Comparison of ENCODE assay signal across 16 cellular contexts in genomic region chr2:71674158-71674807, GRCh38.
DNase-seq lines count a peak whose midpoint lies in the region; ATAC-seq, FAIRE-seq and TF ChIP-seq lines count a peak whose summit lies in the region.
"Had no signal": no experiment of that assay in that cellular context is flagged by ENCODE, and none has a peak within 500 bp of the region (broad histone marks: within the 10 kb centered on the region; RNA-seq: fewer than 3 reads in every experiment).

No MANE protein-coding gene starts in this region.

- DNase-seq in SK-N-SH (peak; percentile 9), CD14-positive monocyte (ENCODE audit: low spot score) (peak; percentile 14), K562 (ENCODE audit: extremely low read depth in 1 of 4, low spot score in 3 of 4) (no peak), neural crest cell (ENCODE audit: low read depth, low spot score) (no peak), SW 1271 (lab: John Stamatoyannopoulos, UW) (no peak), NCI-H1417 (lab: John Stamatoyannopoulos, UW) (no peak), H54 (ENCODE audit: insufficient read length, low spot score) (no peak)
- DNase-seq: 8988T; DMS 273 treated with DMSO at 0.1 percent for 48 hours; NCI-H146; NCI-H226; NCI-H69; NK-92 treated with Interleukin-12 subunit alpha and Interleukin-12 subunit beta, amount 100 ng/mL, for 24 hours had no signal

- TF ChIP-seq POLR2A in K562 (conservative IDR thresholded peaks at IDR 0.05) = no peak
- TF ChIP-seq POLR2A in H54 (IDR thresholded peaks at IDR 0.05; ENCODE audit: low read depth, low read length) = no peak

- H3K27me3 ChIP-seq in SK-N-SH (ENCODE audit: insufficient read depth) (no peaks in the 10 kb centered on the region; the same call in 1 of the 2 replicates), K562 (ENCODE audit: control insufficient read depth in 2 of 2, insufficient read depth in 2 of 2, low read length in 2 of 2) (peaks cover 4 to 37% of the 10 kb centered on the region in 2 experiments; a peak in 4 of 5 replicates)
- H3K27me3 ChIP-seq: BLaER1 had no signal

- CTCF ChIA-PET in SK-N-SH (lab: Yijun Ruan, JAX) (no interaction called here), K562 (lab: Yijun Ruan, JAX; ENCODE audit: low intra/inter-chr PET ratio) (no interaction called here)

- TF ChIP-seq CTCF in SK-N-SH (IDR thresholded peaks at IDR 0.05) (no peak), CD14-positive monocyte (IDR thresholded peaks at IDR 0.05) (no peak), K562 (IDR thresholded peaks at IDR 0.05 in 2 of 3, conservative IDR thresholded peaks at IDR 0.05 in 1 of 3; ENCODE audit: insufficient read depth in 2 of 3, low read depth in 1 of 3, low read length in 3 of 3) (no peak), neural crest cell (conservative IDR thresholded peaks at IDR 0.05) (no peak)

- H3K9me3 ChIP-seq in SK-N-SH = no peaks in the 10 kb centered on the region
- H3K9me3 ChIP-seq in K562 (replicated peaks; ENCODE audit: control insufficient read depth, insufficient read depth, low read depth, low read length) = no peaks in the 10 kb centered on the region
- H3K9me3 ChIP-seq: BLaER1 had no signal

- POLR2A ChIA-PET in SK-N-SH (lab: Yijun Ruan, JAX) = no interaction called here
- POLR2A ChIA-PET in K562 (lab: Yijun Ruan, JAX) = no interaction called here

- H3K9ac ChIP-seq in SK-N-SH (no peak overlapping the region), K562 (ENCODE audit: insufficient read depth in 1 of 2, low read depth in 2 of 2, low read length in 2 of 2) (no peak overlapping the region)
- H3K9ac ChIP-seq: BLaER1 had no signal

- H3K36me3 ChIP-seq in SK-N-SH (replicated peaks in 1 of 2; ENCODE audit: control insufficient read depth in 1 of 2, insufficient read depth in 2 of 2, low read length in 1 of 2) (no peaks in the 10 kb centered on the region), K562 (ENCODE audit: control insufficient read depth, insufficient read depth, low read length) (no peaks in the 10 kb centered on the region)
- H3K36me3 ChIP-seq: BLaER1 had no signal

- H3K4me1 Mint-ChIP-seq in CD14-positive monocyte = no peaks in the 10 kb centered on the region
- peaks cover 5% of the 10 kb centered on the region for H3K4me1 Mint-ChIP-seq in neural crest cell

- H3K4me2 ChIP-seq in SK-N-SH (no peak overlapping the region), K562 (ENCODE audit: insufficient read depth, low read length) (no peak overlapping the region)
- H3K4me2 ChIP-seq: BLaER1 had no signal

- intact Hi-C loops in CD14-positive monocyte (cut with micrococcal nuclease) (no loop called here), K562 (cut with micrococcal nuclease) (no loop called here)

- FAIRE-seq in K562 (lab: Jason Lieb, UNC) (no peak), H54 (lab: Jason Lieb, UNC) (no peak)

- H3K9me2 ChIP-seq in SK-N-SH = no peaks in the 10 kb centered on the region

- H3K4me3 Mint-ChIP-seq in CD14-positive monocyte (no peak overlapping the region), neural crest cell (no peak overlapping the region)

- H3K79me2 ChIP-seq in SK-N-SH (ENCODE audit: insufficient read depth) (no peaks in the 10 kb centered on the region), K562 (ENCODE audit: control insufficient read depth, insufficient read depth, low read length) (no peaks in the 10 kb centered on the region)

- no peaks in the 10 kb centered on the region for H3F3A ChIP-seq in SK-N-SH (replicated peaks; ENCODE audit: insufficient read depth)

- TF ChIP-seq EP300 in SK-N-SH (IDR thresholded peaks at IDR 0.05; ENCODE audit: borderline replicate concordance in 1 of 2, low read depth in 1 of 2, low read length in 1 of 2) (no peak), K562 (IDR thresholded peaks at IDR 0.05; ENCODE audit: low read length) (no peak)

- H2AFZ ChIP-seq in SK-N-SH (ENCODE audit: low read depth) (no peak overlapping the region), K562 (ENCODE audit: low read depth, low read length) (no peak overlapping the region)

- 54% methylated on average over 6 of the region's 7 CpGs for WGBS in SK-N-SH (ENCODE audit: low lambda C conversion rate)
- WGBS in K562 (ENCODE audit: insufficient coverage, low coverage, missing lambda C conversion rate) = 5% methylated on average over 7 of the region's 7 CpGs

- H3K27me3 Mint-ChIP-seq in CD14-positive monocyte (ENCODE audit: low read depth in 3 of 3) = peaks cover 0 to 6% (median 0%) of the 10 kb centered on the region in 3 donors
- no peaks in the 10 kb centered on the region for H3K27me3 Mint-ChIP-seq in neural crest cell (ENCODE audit: low read depth)

- H3K4me3 ChIP-seq in SK-N-SH (ENCODE audit: low read depth in 2 of 2, low read length in 1 of 2) = no peak overlapping the region
- H3K4me3 ChIP-seq in K562 = no peak overlapping the region
- H3K4me3 ChIP-seq: BLaER1 had no signal

- in situ Hi-C loops in K562 (cut with MboI) = no loop called here

- ATAC-seq in SK-N-SH treated with all-trans-retinoic acid at 6 μM for 48 hours = no peak
- peak; percentile 44; the same call in 1 of the 3 replicates for ATAC-seq in K562

- no peak overlapping the region for H3K27ac ChIP-seq in SK-N-SH (ENCODE audit: low read depth in 2 of 2, low read length in 1 of 2)
- H3K27ac ChIP-seq in K562 (ENCODE audit: extremely low read depth, low read depth, low read length) = no peak overlapping the region
- H3K27ac ChIP-seq: BLaER1, RWPE1 had no signal

- BruUV-seq in K562 (replicated peaks; lab: Mats Ljungman, UMichigan) = no TSS peak

- H3K36me3 Mint-ChIP-seq in CD14-positive monocyte = peaks cover 61 to 79% of the 10 kb centered on the region in 2 donors
- no peaks in the 10 kb centered on the region for H3K36me3 Mint-ChIP-seq in neural crest cell (ENCODE audit: low read depth)

- peak overlapping the region in 2 of 7 donors; percentile 23 to 67 for H3K27ac Mint-ChIP-seq in CD14-positive monocyte
- peak overlapping the region; percentile 35 for H3K27ac Mint-ChIP-seq in neural crest cell (ENCODE audit: unreplicated experiment)

- H3K9me1 ChIP-seq in K562 (ENCODE audit: control insufficient read depth, insufficient read depth, low read length) = peaks cover 5% of the 10 kb centered on the region

- H4K20me1 ChIP-seq in SK-N-SH (ENCODE audit: insufficient read depth) = no peaks in the 10 kb centered on the region
- no peaks in the 10 kb centered on the region for H4K20me1 ChIP-seq in K562 (replicated peaks; ENCODE audit: control insufficient read depth, insufficient read depth, low read length)
- H4K20me1 ChIP-seq: BLaER1 had no signal

- H3K4me1 ChIP-seq in SK-N-SH (ENCODE audit: control insufficient read depth in 1 of 2, insufficient read depth in 2 of 2, low read depth in 1 of 2, low read length in 1 of 2) (no peaks in the 10 kb centered on the region), K562 (replicated peaks in 1 of 2; ENCODE audit: control insufficient read depth in 2 of 2, insufficient read depth in 2 of 2, low read length in 2 of 2) (peaks cover 0 to 9% of the 10 kb centered on the region in 2 experiments; a peak in 1 of 5 replicates)
- H3K4me1 ChIP-seq: BLaER1 had no signal

- TF ChIP-seq RAD21 in SK-N-SH (IDR thresholded peaks at IDR 0.05; ENCODE audit: low read length) = no peak
- TF ChIP-seq RAD21 in K562 (CRISPR knock-in tag; conservative IDR thresholded peaks at IDR 0.05 in 1 of 2, IDR thresholded peaks at IDR 0.05 in 1 of 2) = no peak

- H3K9me3 Mint-ChIP-seq in CD14-positive monocyte (peaks cover 0 to 1% (median 0%) of the 10 kb centered on the region in 7 donors), neural crest cell (no peaks in the 10 kb centered on the region)

TF ChIP-seq in SK-N-SH, 30 proteins besides CTCF, POLR2A, EP300 and RAD21:
- TF ChIP-seq FOXJ3 (CRISPR knock-in tag; IDR thresholded peaks at IDR 0.05) = no peak
- no peak for TF ChIP-seq MEF2A (IDR thresholded peaks at IDR 0.05; ENCODE audit: borderline replicate concordance, low read depth)
- TF ChIP-seq FOXM1 (IDR thresholded peaks at IDR 0.05; ENCODE audit: low read depth) = no peak
- TF ChIP-seq SIN3A (IDR thresholded peaks at IDR 0.05; ENCODE audit: borderline replicate concordance, low read depth, low read length) = no peak

TF ChIP-seq in SK-N-SH treated with all-trans-retinoic acid at 6 μM for 48 hours, 23 proteins besides CTCF, POLR2A, EP300 and RAD21:
- TF ChIP-seq, protein P1, sequence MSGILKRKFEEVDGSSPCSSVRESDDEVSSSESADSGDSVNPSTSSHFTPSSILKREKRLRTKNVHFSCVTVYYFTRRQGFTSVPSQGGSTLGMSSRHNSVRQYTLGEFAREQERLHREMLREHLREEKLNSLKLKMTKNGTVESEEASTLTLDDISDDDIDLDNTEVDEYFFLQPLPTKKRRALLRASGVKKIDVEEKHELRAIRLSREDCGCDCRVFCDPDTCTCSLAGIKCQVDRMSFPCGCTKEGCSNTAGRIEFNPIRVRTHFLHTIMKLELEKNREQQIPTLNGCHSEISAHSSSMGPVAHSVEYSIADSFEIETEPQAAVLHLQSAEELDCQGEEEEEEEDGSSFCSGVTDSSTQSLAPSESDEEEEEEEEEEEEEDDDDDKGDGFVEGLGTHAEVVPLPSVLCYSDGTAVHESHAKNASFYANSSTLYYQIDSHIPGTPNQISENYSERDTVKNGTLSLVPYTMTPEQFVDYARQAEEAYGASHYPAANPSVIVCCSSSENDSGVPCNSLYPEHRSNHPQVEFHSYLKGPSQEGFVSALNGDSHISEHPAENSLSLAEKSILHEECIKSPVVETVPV (CRISPR knock-in tag; IDR thresholded peaks at IDR 0.05) = no peak
- TF ChIP-seq GLIS3 (CRISPR knock-in tag; IDR thresholded peaks at IDR 0.05) (no peak), BACH2 (CRISPR knock-in tag; IDR thresholded peaks at IDR 0.05; ENCODE audit: borderline replicate concordance) (no peak), ZNF70 (CRISPR knock-in tag; IDR thresholded peaks at IDR 0.05) (no peak)

TF ChIP-seq in K562, 482 proteins besides CTCF, POLR2A, EP300 and RAD21:
- TF ChIP-seq NR2C1 (IDR thresholded peaks at IDR 0.05) (no peak), NR2C1 (tag; IDR thresholded peaks at IDR 0.05) (0 out of 2 replicates have a peak, but pooled peaks have one; percentile 21), SMAD3 (CRISPR knock-in tag; conservative IDR thresholded peaks at IDR 0.05) (no peak), ZNF217 (CRISPR knock-in tag; IDR thresholded peaks at IDR 0.05) (no peak), L3MBTL2 (IDR thresholded peaks at IDR 0.05) (no peak), ZNF696 (CRISPR knock-in tag; conservative IDR thresholded peaks at IDR 0.05) (no peak), HMG20A (CRISPR knock-in tag; conservative IDR thresholded peaks at IDR 0.05) (no peak), MXI1 (IDR thresholded peaks at IDR 0.05; ENCODE audit: low read depth, low read length) (no peak)

Comparison
In these comparisons a context has a peak if more than half of its experiments do, and no peak if none do; other contexts are left out.
1. DNase-seq: peak in SK-N-SH (single experiment) and CD14-positive monocyte (single experiment); none in K562 (0 of 4), neural crest cell (single experiment), SW 1271 (0 of 2), NCI-H1417 (0 of 3) and H54 (single experiment).